In the genomic region with DNA sequence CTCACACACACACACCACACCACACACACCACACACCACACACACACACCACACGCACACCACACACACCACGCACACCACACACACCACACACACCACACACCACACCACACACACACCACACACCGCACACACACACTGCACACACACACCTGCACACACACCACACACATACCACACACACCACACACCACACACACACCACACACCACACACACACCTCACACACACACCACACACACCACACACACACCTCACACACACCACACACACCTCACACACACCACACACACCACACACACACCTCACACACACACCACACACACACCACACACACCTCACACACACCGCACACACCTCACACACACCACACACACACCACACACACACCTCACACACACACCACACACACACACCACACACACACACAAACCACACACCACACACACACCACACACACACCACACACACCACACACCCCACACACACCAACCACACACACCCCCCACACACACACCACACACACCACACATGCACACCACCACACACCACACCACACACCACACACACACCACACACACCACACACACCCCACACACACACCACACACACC, we compare ENCODE assay signal across 1 cellular context.
TF ChIP-seq lines count a peak whose summit lies in the region.

No MANE protein-coding gene starts in this region.

TF ChIP-seq in K562, 482 proteins besides CTCF, POLR2A, EP300 and RAD21 (continued from another document):
- TF ChIP-seq, protein P1, sequence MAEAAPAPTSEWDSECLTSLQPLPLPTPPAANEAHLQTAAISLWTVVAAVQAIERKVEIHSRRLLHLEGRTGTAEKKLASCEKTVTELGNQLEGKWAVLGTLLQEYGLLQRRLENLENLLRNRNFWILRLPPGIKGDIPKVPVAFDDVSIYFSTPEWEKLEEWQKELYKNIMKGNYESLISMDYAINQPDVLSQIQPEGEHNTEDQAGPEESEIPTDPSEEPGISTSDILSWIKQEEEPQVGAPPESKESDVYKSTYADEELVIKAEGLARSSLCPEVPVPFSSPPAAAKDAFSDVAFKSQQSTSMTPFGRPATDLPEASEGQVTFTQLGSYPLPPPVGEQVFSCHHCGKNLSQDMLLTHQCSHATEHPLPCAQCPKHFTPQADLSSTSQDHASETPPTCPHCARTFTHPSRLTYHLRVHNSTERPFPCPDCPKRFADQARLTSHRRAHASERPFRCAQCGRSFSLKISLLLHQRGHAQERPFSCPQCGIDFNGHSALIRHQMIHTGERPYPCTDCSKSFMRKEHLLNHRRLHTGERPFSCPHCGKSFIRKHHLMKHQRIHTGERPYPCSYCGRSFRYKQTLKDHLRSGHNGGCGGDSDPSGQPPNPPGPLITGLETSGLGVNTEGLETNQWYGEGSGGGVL (CRISPR knock-in tag; IDR thresholded peaks at IDR 0.05): no peak
- TF ChIP-seq MCM5 (IDR thresholded peaks at IDR 0.05; ENCODE audit: low read depth) (no peak), RB1 (IDR thresholded peaks at IDR 0.05; ENCODE audit: low read depth) (no peak), MED1 (CRISPR knock-in tag; IDR thresholded peaks at IDR 0.05; ENCODE audit: borderline replicate concordance) (no peak), CHD2 (IDR thresholded peaks at IDR 0.05; ENCODE audit: low read depth, low read length) (no peak), CREBBP (IDR thresholded peaks at IDR 0.05; ENCODE audit: low read depth, low read length) (no peak), FOXM1 (IDR thresholded peaks at IDR 0.05; ENCODE audit: low read depth) (no peak), FOXM1 (CRISPR knock-in tag; IDR thresholded peaks at IDR 0.05; ENCODE audit: low read depth) (0 out of 2 replicates have a peak, but pooled peaks have one; percentile 48), SRSF3 (IDR thresholded peaks at IDR 0.05; ENCODE audit: insufficient read depth, low read length) (no peak), ZNF668 (CRISPR knock-in tag; IDR thresholded peaks at IDR 0.05) (no peak), PHB (CRISPR knock-in tag; IDR thresholded peaks at IDR 0.05) (no peak), CBX1 (IDR thresholded peaks at IDR 0.05; ENCODE audit: low read depth) (peak; percentile 61; the same call in 1 of the 2 replicates), POLR2B (IDR thresholded peaks at IDR 0.05; ENCODE audit: low read depth, partially characterized antibody) (no peak), GABPB1 (CRISPR knock-in tag; IDR thresholded peaks at IDR 0.05) (no peak), STAT5A (IDR thresholded peaks at IDR 0.05; ENCODE audit: borderline replicate concordance, low read length) (no peak), ADNP (tag; IDR thresholded peaks at IDR 0.05) (peak; percentile 47; the same call in 1 of the 2 replicates), HDAC1 (IDR thresholded peaks at IDR 0.05) (no peak), NFYB (IDR thresholded peaks at IDR 0.05; ENCODE audit: extremely low read depth, insufficient read length) (no peak), ZBTB7A (IDR thresholded peaks at IDR 0.05; ENCODE audit: borderline replicate concordance, control insufficient read depth, low read depth, low read length) (no peak), JUND (IDR thresholded peaks at IDR 0.05; ENCODE audit: borderline replicate concordance, low read depth, low read length) (no peak), JUND (tag; IDR thresholded peaks at IDR 0.05; ENCODE audit: borderline replicate concordance, low read depth, low read length) (no peak)
- TF ChIP-seq, protein P2, sequence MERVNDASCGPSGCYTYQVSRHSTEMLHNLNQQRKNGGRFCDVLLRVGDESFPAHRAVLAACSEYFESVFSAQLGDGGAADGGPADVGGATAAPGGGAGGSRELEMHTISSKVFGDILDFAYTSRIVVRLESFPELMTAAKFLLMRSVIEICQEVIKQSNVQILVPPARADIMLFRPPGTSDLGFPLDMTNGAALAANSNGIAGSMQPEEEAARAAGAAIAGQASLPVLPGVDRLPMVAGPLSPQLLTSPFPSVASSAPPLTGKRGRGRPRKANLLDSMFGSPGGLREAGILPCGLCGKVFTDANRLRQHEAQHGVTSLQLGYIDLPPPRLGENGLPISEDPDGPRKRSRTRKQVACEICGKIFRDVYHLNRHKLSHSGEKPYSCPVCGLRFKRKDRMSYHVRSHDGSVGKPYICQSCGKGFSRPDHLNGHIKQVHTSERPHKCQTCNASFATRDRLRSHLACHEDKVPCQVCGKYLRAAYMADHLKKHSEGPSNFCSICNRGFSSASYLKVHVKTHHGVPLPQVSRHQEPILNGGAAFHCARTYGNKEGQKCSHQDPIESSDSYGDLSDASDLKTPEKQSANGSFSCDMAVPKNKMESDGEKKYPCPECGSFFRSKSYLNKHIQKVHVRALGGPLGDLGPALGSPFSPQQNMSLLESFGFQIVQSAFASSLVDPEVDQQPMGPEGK (CRISPR knock-in tag; IDR thresholded peaks at IDR 0.05; ENCODE audit: borderline replicate concordance): no peak
